Comparison of ENCODE assay signal across 24 cellular contexts in the genomic region with DNA sequence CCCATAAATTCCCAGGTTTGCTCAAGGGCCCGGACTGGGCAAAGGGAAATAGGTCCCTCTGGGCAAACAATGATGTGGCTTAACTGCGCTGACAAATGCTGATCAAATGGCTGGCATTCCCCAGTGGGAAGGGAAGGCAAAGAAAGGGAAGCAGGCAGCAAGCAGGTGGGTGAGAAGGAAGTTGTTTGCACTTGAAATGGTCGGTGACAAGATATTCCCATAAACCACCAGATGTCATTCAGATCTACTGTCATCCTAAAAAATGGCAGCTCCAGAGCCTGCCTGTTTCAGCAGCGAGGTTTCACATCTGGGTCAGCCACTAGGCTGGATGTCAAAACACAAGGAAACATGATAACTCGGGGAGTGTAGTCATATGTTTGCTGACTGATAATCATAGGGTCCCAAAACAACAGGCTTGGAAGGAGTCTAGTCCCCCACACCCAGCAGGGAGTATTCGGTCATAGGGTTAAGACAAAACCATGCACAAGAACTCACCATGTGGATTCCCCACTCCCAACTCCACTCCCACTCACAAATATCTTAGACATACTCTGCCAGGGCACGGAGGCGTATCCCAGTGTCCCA. TPM values are rescaled to one million over a fixed set of nuclear protein-coding genes. Genes with fewer than 3 reads are reported as not detected.
A peak's percentile ranks its signal among the peaks of the same experiment; 100 is the strongest.
DNase-seq lines count a peak whose midpoint lies in the region; ATAC-seq, FAIRE-seq and TF ChIP-seq lines count a peak whose summit lies in the region.
"Had no signal": no experiment of that assay in that cellular context is flagged by ENCODE, and none has a peak within 500 bp of the region (broad histone marks: within the 10 kb centered on the region; RNA-seq: fewer than 3 reads in every experiment).

No MANE protein-coding gene starts in this region.

- no peak overlapping the region for H3K4ac ChIP-seq in IMR-90 (ENCODE audit: low read depth, low read length)

- H3K79me2 ChIP-seq in K562 (ENCODE audit: control insufficient read depth, insufficient read depth, low read length) (no peaks in the 10 kb centered on the region), neural progenitor cell (ENCODE audit: low read depth) (no peaks in the 10 kb centered on the region)
- H3K79me2 ChIP-seq: hepatocyte had no signal

- H3K4me3 ChIP-seq in CD4-positive, CD25-positive, alpha-beta regulatory T cell (ENCODE audit: low read depth, low read length): no peak overlapping the region
- no peak overlapping the region for H3K4me3 ChIP-seq in IMR-90 (ENCODE audit: insufficient read depth, low read depth, low read length)
- no peak overlapping the region for H3K4me3 ChIP-seq in K562
- H3K4me3 ChIP-seq in neural progenitor cell: no peak overlapping the region
- H3K4me3 ChIP-seq: dorsolateral prefrontal cortex, hepatocyte, lung, sigmoid colon, SK-N-MC, tibial artery had no signal

- 0 out of 4 replicates have a peak, but pooled peaks cover 0 to 4% of the 10 kb centered on the region in 2 experiments for H3K79me1 ChIP-seq in IMR-90 (ENCODE audit: low read depth in 1 of 2, low read length in 2 of 2)

- H3K9ac ChIP-seq in IMR-90 (ENCODE audit: low read depth, low read length): no peak overlapping the region
- H3K9ac ChIP-seq in K562 (ENCODE audit: insufficient read depth in 1 of 2, low read depth in 2 of 2, low read length in 2 of 2): peak overlapping the region in 1 of 2 experiments; percentile 35; a peak in 3 of 4 replicates
- no peak overlapping the region for H3K9ac ChIP-seq in neural progenitor cell

- no peaks in the 10 kb centered on the region for H3K36me3 ChIP-seq in CD4-positive, CD25-positive, alpha-beta regulatory T cell (ENCODE audit: control insufficient read depth, insufficient read depth, low read length)
- H3K36me3 ChIP-seq in IMR-90 (ENCODE audit: control insufficient read depth, insufficient read depth, low read length) (no peaks in the 10 kb centered on the region), K562 (ENCODE audit: control insufficient read depth, insufficient read depth, low read length) (no peaks in the 10 kb centered on the region), neural progenitor cell (no peaks in the 10 kb centered on the region)
- H3K36me3 ChIP-seq: sigmoid colon, tibial artery had no signal

- TF ChIP-seq RAD21 in IMR-90 (IDR thresholded peaks at IDR 0.05; ENCODE audit: low read length): no peak
- no peak for TF ChIP-seq RAD21 in K562 (CRISPR knock-in tag; conservative IDR thresholded peaks at IDR 0.05 in 1 of 2, IDR thresholded peaks at IDR 0.05 in 1 of 2)

- H3K9me1 ChIP-seq in IMR-90 (ENCODE audit: insufficient read depth, low read length) (peaks cover 8% of the 10 kb centered on the region; the same call in 1 of the 2 replicates), K562 (ENCODE audit: control insufficient read depth, insufficient read depth, low read length) (no peaks in the 10 kb centered on the region)

- no peaks in the 10 kb centered on the region for H3K27me3 Mint-ChIP-seq in CD4-positive, CD25-positive, alpha-beta regulatory T cell
- no peaks in the 10 kb centered on the region for H3K27me3 Mint-ChIP-seq in neural progenitor cell (ENCODE audit: insufficient read depth, low read depth)
- H3K27me3 Mint-ChIP-seq: activated T-cell treated with anti-CD3 and anti-CD28 coated beads, Interleukin-2, amount 50 U/mL, for 24 hours had no signal

- H3K4me2 ChIP-seq in IMR-90 (ENCODE audit: low read depth, low read length) (no peak overlapping the region), K562 (ENCODE audit: insufficient read depth, low read length) (peak overlapping the region; percentile 40), neural progenitor cell (no peak overlapping the region)
- H3K4me2 ChIP-seq: hepatocyte had no signal

- H3K23ac ChIP-seq in IMR-90 (ENCODE audit: low read depth, low read length): no peak overlapping the region

- CTCF ChIA-PET in IMR-90 (lab: Yijun Ruan, JAX) (interaction anchor here (0.6 kb wide), 1 partner anchor 10 kb away, joined by 3 read pairs; no protein-coding TSS in a partner anchor), K562 (lab: Yijun Ruan, JAX; ENCODE audit: low intra/inter-chr PET ratio) (no interaction called here)

- TF ChIP-seq POLR2A in IMR-90 (IDR thresholded peaks at IDR 0.05; ENCODE audit: low read depth, low read length) (no peak), K562 (conservative IDR thresholded peaks at IDR 0.05) (no peak)

- H4K8ac ChIP-seq in IMR-90 (ENCODE audit: low read depth in 2 of 2, low read length in 2 of 2): no peak overlapping the region

- no peak overlapping the region for H4K5ac ChIP-seq in IMR-90 (ENCODE audit: low read depth, low read length)

- H3K9me3 Mint-ChIP-seq in CD4-positive, CD25-positive, alpha-beta regulatory T cell: peaks cover 0 to 3% (median 0%) of the 10 kb centered on the region in 7 donors
- no peaks in the 10 kb centered on the region for H3K9me3 Mint-ChIP-seq in neural progenitor cell

- H3K9me3 ChIP-seq in CD4-positive, CD25-positive, alpha-beta regulatory T cell (ENCODE audit: control insufficient read depth in 2 of 2, low read length in 2 of 2): no peaks in the 10 kb centered on the region
- H3K9me3 ChIP-seq in IMR-90 (ENCODE audit: control insufficient read depth, insufficient read depth, low read length) (no peaks in the 10 kb centered on the region), K562 (replicated peaks; ENCODE audit: control insufficient read depth, insufficient read depth, low read depth, low read length) (peaks cover 4% of the 10 kb centered on the region; the same call in 1 of the 2 replicates), neural progenitor cell (ENCODE audit: low read depth) (no peaks in the 10 kb centered on the region)
- H3K9me3 ChIP-seq: sigmoid colon, tibial artery had no signal

- 92% methylated on average over 2 of the region's 8 CpGs; no CpG with 5 or more reads in 1 of the 2 experiments for WGBS in IMR-90 (ENCODE audit: extremely low coverage in 2 of 2, insufficient read length in 1 of 2), 2 experiments
- 33% methylated on average over 8 of the region's 8 CpGs for WGBS in K562 (ENCODE audit: insufficient coverage, low coverage, missing lambda C conversion rate)

- no peak overlapping the region for H3K27ac ChIP-seq in CD4-positive, CD25-positive, alpha-beta regulatory T cell (ENCODE audit: insufficient read depth, low read length, poor library complexity, severe bottlenecking)
- H3K27ac ChIP-seq in IMR-90 (ENCODE audit: insufficient read depth, low read length) (no peak overlapping the region), K562 (ENCODE audit: extremely low read depth, low read depth, low read length) (peak overlapping the region; percentile 39), neural progenitor cell (no peak overlapping the region)
- H3K27ac ChIP-seq: dorsolateral prefrontal cortex, epithelial cell of prostate, hepatocyte, sigmoid colon, SK-N-MC, tibial artery had no signal

- H2AK5ac ChIP-seq in IMR-90 (ENCODE audit: low read depth, low read length): no peak overlapping the region

- no TSS peak for BruUV-seq in IMR-90 (replicated peaks; lab: Mats Ljungman, UMichigan)
- no TSS peak for BruUV-seq in K562 (replicated peaks; lab: Mats Ljungman, UMichigan)

- H3K14ac ChIP-seq in IMR-90 (replicated peaks; ENCODE audit: low read depth, low read length): no peak overlapping the region

- H4K91ac ChIP-seq in IMR-90 (ENCODE audit: insufficient read depth, low read depth, low read length): no peak overlapping the region

- H3K27ac Mint-ChIP-seq in CD4-positive, CD25-positive, alpha-beta regulatory T cell: peak overlapping the region in 2 of 3 donors; percentile 22 to 78
- peak overlapping the region; percentile 49 for H3K27ac Mint-ChIP-seq in neural progenitor cell
- H3K27ac Mint-ChIP-seq: activated CD8-positive, alpha-beta T cell treated with anti-CD3 and anti-CD28 coated beads, Interleukin-2, amount 10 ng/mL, durations not matched to agents 7 days and 5 days; activated T-cell treated with anti-CD3 and anti-CD28 coated beads, Interleukin-2, amount 50 U/mL, for 24 hours had no signal

- H3K4me1 Mint-ChIP-seq in CD4-positive, CD25-positive, alpha-beta regulatory T cell: peaks cover 39 to 81% (median 55%) of the 10 kb centered on the region in 4 donors
- peaks cover 37% of the 10 kb centered on the region for H3K4me1 Mint-ChIP-seq in neural progenitor cell

- peak overlapping the region in 2 of 4 donors; percentile 5 to 33 for H3K4me3 Mint-ChIP-seq in CD4-positive, CD25-positive, alpha-beta regulatory T cell
- H3K4me3 Mint-ChIP-seq in neural progenitor cell: no peak overlapping the region
- H3K4me3 Mint-ChIP-seq: activated CD8-positive, alpha-beta T cell treated with anti-CD3 and anti-CD28 coated beads, Interleukin-2, amount 10 ng/mL, durations not matched to agents 7 days and 5 days; activated T-cell treated with anti-CD3 and anti-CD28 coated beads, Interleukin-2, amount 50 U/mL, for 24 hours had no signal

- no peak for ATAC-seq in CD4-positive, CD25-positive, alpha-beta regulatory T cell (ENCODE audit: low read depth in 2 of 2)
- ATAC-seq in IMR-90 (ENCODE audit: low read depth): no peak
- peak; percentile 59 for ATAC-seq in K562
- ATAC-seq in HG03432 (IDR thresholded peaks at IDR 0.05; ENCODE audit: unreplicated experiment): no peak
- ATAC-seq: activated CD8-positive, alpha-beta T cell treated with anti-CD3 and anti-CD28 coated beads, Interleukin-2, amount 10 ng/mL, durations not matched to agents 7 days and 5 days had no signal

- H4K20me1 ChIP-seq in IMR-90 (ENCODE audit: insufficient read depth, low read length) (no peaks in the 10 kb centered on the region; the same call in 1 of the 2 replicates), K562 (replicated peaks; ENCODE audit: control insufficient read depth, insufficient read depth, low read length) (no peaks in the 10 kb centered on the region), neural progenitor cell (ENCODE audit: low read depth) (no peaks in the 10 kb centered on the region)

- no peak overlapping the region for H2AK9ac ChIP-seq in IMR-90 (replicated peaks; ENCODE audit: low read depth, low read length, poor library complexity)

- DNase-seq in CD4-positive, CD25-positive, alpha-beta regulatory T cell: no peak
- no peak for DNase-seq in IMR-90
- peak in 3 of 4 experiments; percentile 23 to 84 (median 77) for DNase-seq in K562 (ENCODE audit: extremely low read depth in 1 of 4, low spot score in 3 of 4)
- DNase-seq in neural progenitor cell (ENCODE audit: low spot score): no peak
- DNase-seq in DMS 273 treated with DMSO at 0.1 percent for 48 hours (lab: John Stamatoyannopoulos, UW): no peak
- no peak for DNase-seq in NOMO-1 treated with dmso at 0.1 percent for 144 hours (lab: John Stamatoyannopoulos, UW; ENCODE audit: unreplicated experiment)
- DNase-seq: activated CD8-positive, alpha-beta T cell treated with anti-CD3 and anti-CD28 coated beads, Interleukin-2, amount 10 ng/mL, durations not matched to agents 7 days and 5 days; activated naive CD4-positive, alpha-beta T cell; activated T-cell treated with anti-CD3 and anti-CD28 coated beads, Interleukin-2, amount 50 U/mL, for 24 hours; amniotic stem cell; dorsolateral prefrontal cortex; foreskin fibroblast; NCI-H1092 treated with DMSO at 0.1 percent for 48 hours; posterior cingulate gyrus; sigmoid colon; tibial artery had no signal

- TF ChIP-seq CTCF in IMR-90 (conservative IDR thresholded peaks at IDR 0.05; ENCODE audit: low read depth, low read length) (no peak), K562 (IDR thresholded peaks at IDR 0.05 in 2 of 3, conservative IDR thresholded peaks at IDR 0.05 in 1 of 3; ENCODE audit: insufficient read depth in 2 of 3, low read depth in 1 of 3, low read length in 3 of 3) (no peak; a peak in 1 of 6 replicates), neural progenitor cell (IDR thresholded peaks at IDR 0.05) (no peak)

- no peak overlapping the region for H3K18ac ChIP-seq in IMR-90 (ENCODE audit: low read depth, low read length)

- H2AFZ ChIP-seq in IMR-90 (replicated peaks; ENCODE audit: low read length, poor library complexity) (peak overlapping the region; percentile 4), K562 (ENCODE audit: low read depth, low read length) (peak overlapping the region; percentile 75), neural progenitor cell (replicated peaks) (no peak overlapping the region)
- H2AFZ ChIP-seq: hepatocyte had no signal

- H3K4me1 ChIP-seq in CD4-positive, CD25-positive, alpha-beta regulatory T cell (ENCODE audit: control insufficient read depth, insufficient read depth, low read length, poor library complexity, severe bottlenecking): peaks cover 59% of the 10 kb centered on the region
- H3K4me1 ChIP-seq in IMR-90 (ENCODE audit: control insufficient read depth, insufficient read depth, low read length) (peaks cover 2% of the 10 kb centered on the region; the same call in 1 of the 2 replicates), K562 (replicated peaks in 1 of 2; ENCODE audit: control insufficient read depth in 2 of 2, insufficient read depth in 2 of 2, low read length in 2 of 2) (peaks cover 13 to 53% of the 10 kb centered on the region in 2 experiments), neural progenitor cell (peaks cover 4% of the 10 kb centered on the region)

- intact Hi-C loops in IMR-90 (cut with micrococcal nuclease): no loop called here
- intact Hi-C loops in K562 (cut with micrococcal nuclease): no loop called here

- POLR2A ChIA-PET in IMR-90 (lab: Charles Lee; ENCODE audit: unreplicated experiment): no interaction called here
- POLR2A ChIA-PET in K562 (lab: Yijun Ruan, JAX): interaction anchor here (0.6 to 1.2 kb wide), 4 partner anchors 8 to 186 kb away, joined by 3 to 6 read pairs (median 3); no protein-coding TSS in a partner anchor

- in situ Hi-C loops in IMR-90 (cut with MboI; ENCODE audit: low sequenced_read_pairs) (loop anchor here (25.0 kb wide), 1 partner anchor 317 kb away; a partner anchor contains a TSS), K562 (cut with MboI) (no loop called here)

- dilution Hi-C loops in IMR-90 (cut with HindIII; ENCODE audit: low sequenced_read_pairs, unreplicated experiment): no loop called here

- no peak overlapping the region for H2BK15ac ChIP-seq in IMR-90 (ENCODE audit: low read depth, low read length)

- no peak overlapping the region for H3K56ac ChIP-seq in IMR-90 (ENCODE audit: extremely low read depth, insufficient read depth, low read length)

- H2BK5ac ChIP-seq in IMR-90 (ENCODE audit: low read depth, low read length, poor library complexity, severe bottlenecking): no peak overlapping the region

- peak; percentile 95 for FAIRE-seq in K562 (lab: Jason Lieb, UNC)
- FAIRE-seq: bronchial epithelial cell, H1, RCC 7860 had no signal

- H3K36me3 Mint-ChIP-seq in CD4-positive, CD25-positive, alpha-beta regulatory T cell: no peaks in the 10 kb centered on the region
- no peaks in the 10 kb centered on the region for H3K36me3 Mint-ChIP-seq in neural progenitor cell

- H2BK20ac ChIP-seq in IMR-90 (ENCODE audit: low read depth, low read length): no peak overlapping the region

- H2BK120ac ChIP-seq in IMR-90 (ENCODE audit: low read depth, low read length): no peak overlapping the region

- no peaks in the 10 kb centered on the region for H3K27me3 ChIP-seq in CD4-positive, CD25-positive, alpha-beta regulatory T cell (ENCODE audit: control insufficient read depth, insufficient read depth, low read length)
- H3K27me3 ChIP-seq in IMR-90 (ENCODE audit: control insufficient read depth, insufficient read depth, low read length) (no peaks in the 10 kb centered on the region), K562 (ENCODE audit: control insufficient read depth in 2 of 2, insufficient read depth in 2 of 2, low read length in 2 of 2) (no peaks in the 10 kb centered on the region), neural progenitor cell (no peaks in the 10 kb centered on the region)
- H3K27me3 ChIP-seq: hepatocyte, sigmoid colon, tibial artery had no signal

- H3F3A ChIP-seq in neural progenitor cell (ENCODE audit: low read depth): no peaks in the 10 kb centered on the region

- peak; percentile 28; the same call in 1 of the 2 replicates for TF ChIP-seq EP300 in K562 (IDR thresholded peaks at IDR 0.05; ENCODE audit: low read length)

RNA-seq across cellular contexts. Expression of a gene that starts 37.9 kb away (rescaled TPM):
- 21.2 TPM for total RNA-seq in CD4-positive, CD25-positive, alpha-beta regulatory T cell
- 10 to 100 TPM; 13.4 to 21.1 (median 15.5) TPM for polyA plus RNA-seq in CD4-positive, CD25-positive, alpha-beta regulatory T cell
- total RNA-seq in IMR-90 (2012; rRNA removed) (5.6 and 7.8 TPM in 2 replicates), K562 (2014; rRNA removed) (8.8 and 10.4 TPM in 2 replicates), K562 (2014; rRNA removed; fragmentation: Illumina TruSeq; extraction: Trizol) (14.1 and 16.7 TPM in 2 replicates), K562 (2015; rRNA removed; fragmentation: Illumina TruSeq; extraction: Trizol) (16.4 and 16.8 TPM in 2 replicates), K562 (2021) (9.1 and 11.3 TPM in 2 replicates), neural progenitor cell (ENCODE audit: low replicate concordance) (33.7 and 47.2 TPM in 2 replicates)
- polyA plus RNA-seq in IMR-90 (2012; rRNA removed) (4.8 and 5.7 TPM in 2 replicates), K562 (2011; rRNA removed) (11.7 and 16.1 TPM in 2 replicates), K562 (2014; fragmentation: Illumina TruSeq; extraction: Trizol) (10.2 and 13.1 TPM in 2 replicates), K562 (2014; fragmentation: Nextera tagmentation; extraction: Ambion mirVana) (10 to 100 TPM in 1 of 2 experiments, 1 to 10 TPM in 1; 7.5 to 12.8 TPM), K562 (2014; rRNA removed) (13.8 and 15.5 TPM in 2 replicates)
- 0.52 and 0.65 TPM in 2 replicates for polyA plus RNA-seq in IMR-90 (2012; cell fraction: cytosol; rRNA removed)
- polyA plus RNA-seq in IMR-90 (2012; cell fraction: nucleus; rRNA removed; ENCODE audit: low replicate concordance): 4.1 and 33.0 TPM in 2 replicates
- total RNA-seq in K562 (2011; cell fraction: chromatin; rRNA removed; ENCODE audit: low replicate concordance): 9.7 and 33.5 TPM in 2 replicates
- total RNA-seq in K562 (2011; cell fraction: nucleolus; rRNA removed): 4.5 and 5.0 TPM in 2 replicates
- 16.9 and 28.1 TPM in 2 replicates for total RNA-seq in K562 (2011; cell fraction: nucleoplasm; rRNA removed)
- polyA plus RNA-seq in K562 (2011; cell fraction: cytosol; rRNA removed): 1.5 and 3.5 TPM in 2 replicates
- polyA plus RNA-seq in K562 (2011; cell fraction: nucleus; rRNA removed): 21.2 and 29.7 TPM in 2 replicates
- 8.0 and 8.2 TPM in 2 replicates for polyA plus RNA-seq in K562 (2012)
- polyA minus RNA-seq in K562 (2011; rRNA and poly(A)+ RNA removed): 9.9 and 14.2 TPM in 2 replicates
- polyA minus RNA-seq in K562 (2011; cell fraction: cytosol; rRNA and poly(A)+ RNA removed): 1.9 and 5.3 TPM in 2 replicates
- polyA minus RNA-seq in K562 (2011; cell fraction: nucleus; rRNA and poly(A)+ RNA removed): 20.6 and 41.8 TPM in 2 replicates

Comparison
In these comparisons a context has a peak if more than half of its experiments do, and no peak if none do; other contexts are left out.
1. DNase-seq: peak in K562 (3 of 4); none in CD4-positive, CD25-positive, alpha-beta regulatory T cell (0 of 3), IMR-90 (single experiment), neural progenitor cell (single experiment), DMS 273 treated with DMSO at 0.1 percent for 48 hours (single experiment) and NOMO-1 treated with dmso at 0.1 percent for 144 hours (single experiment).